In genomic region chr12:56260921-56261320, GRCh38 we compare ENCODE assay signal across 16 cellular contexts. TPM values are rescaled to one million over a fixed set of nuclear protein-coding genes. Genes with fewer than 3 reads are reported as not detected.
"Had no signal": no experiment of that assay in that cellular context is flagged by ENCODE, and none has a peak within 500 bp of the region (broad histone marks: within the 10 kb centered on the region; RNA-seq: fewer than 3 reads in every experiment).

No MANE protein-coding gene starts in this region.

- DNase-seq: activated CD4-positive, alpha-beta T cell treated with anti-CD3 and anti-CD28 coated beads, Interleukin-2, amount 50 U/mL, for 1 hour; activated effector memory CD4-positive, alpha-beta T cell treated with anti-CD3 and anti-CD28 coated beads, Interleukin-2, amount 50 U/mL, for 16 hours; cerebellar nuclear complex; esophagus squamous epithelium; foreskin melanocyte; naive B cell; stimulated activated CD4-positive, alpha-beta T cell treated with anti-CD3 and anti-CD28 coated beads, Interleukin-4, amount 100 ng/mL, for 4 hours; stimulated activated naive CD8-positive, alpha-beta T cell treated with anti-CD3 and anti-CD28 coated beads, Interleukin-15, amount 100 ng/mL, for 72 hours; T-helper 2 cell had no signal

- H3K27me3 ChIP-seq: esophagus squamous epithelium had no signal

- ATAC-seq: activated naive CD4-positive, alpha-beta T cell treated with anti-CD3 and anti-CD28 coated beads, Interleukin-2, amount 50 U/mL, for 72 hours; stimulated activated naive CD8-positive, alpha-beta T cell treated with anti-CD3 and anti-CD28 coated beads, Interleukin-15, amount 100 ng/mL, for 72 hours had no signal

- H3K4me3 ChIP-seq: esophagus squamous epithelium, thoracic aorta had no signal

- H3K27me3 Mint-ChIP-seq: naive B cell had no signal

- H3K36me3 ChIP-seq: thoracic aorta had no signal

- H3K9me3 ChIP-seq: esophagus squamous epithelium, thoracic aorta had no signal

- H3K4me3 Mint-ChIP-seq: mesothelial cell of epicardium; stimulated activated naive CD8-positive, alpha-beta T cell treated with anti-CD3 and anti-CD28 coated beads, Interleukin-15, amount 100 ng/mL, for 72 hours had no signal

- H3K9me3 Mint-ChIP-seq: activated naive CD4-positive, alpha-beta T cell treated with anti-CD3 and anti-CD28 coated beads, Interleukin-2, amount 50 U/mL, for 72 hours; mesothelial cell of epicardium; naive B cell; stimulated activated naive CD8-positive, alpha-beta T cell treated with anti-CD3 and anti-CD28 coated beads, Interleukin-15, amount 100 ng/mL, for 72 hours had no signal

- H3K27ac ChIP-seq: esophagus squamous epithelium, thoracic aorta had no signal

- H3K27ac Mint-ChIP-seq: activated naive CD4-positive, alpha-beta T cell treated with anti-CD3 and anti-CD28 coated beads, Interleukin-2, amount 50 U/mL, for 72 hours; mesothelial cell of epicardium; stimulated activated naive CD8-positive, alpha-beta T cell treated with anti-CD3 and anti-CD28 coated beads, Interleukin-15, amount 100 ng/mL, for 72 hours had no signal

RNA-seq across cellular contexts. Expression of gene SLC39A5, which starts 31.1 kb away (rescaled TPM):
- total RNA-seq: dermis microvascular lymphatic vessel endothelial cell, lower leg skin, omental fat pad, thoracic aorta, urinary bladder had no signal
